In genomic region chr2:195561205-195562032, GRCh38 we compare ENCODE assay signal across 8 cellular contexts.
DNase-seq lines count a peak whose midpoint lies in the region; ATAC-seq lines count a peak whose summit lies in the region.

No MANE protein-coding gene starts in this region.

- peaks cover 0 to 9% (median 0%) of the 10 kb centered on the region in 3 donors for H3K36me3 Mint-ChIP-seq in immature natural killer cell

- H3K27me3 Mint-ChIP-seq in immature natural killer cell (ENCODE audit: low read depth in 3 of 3), result peaks cover 0 to 5% (median 1%) of the 10 kb centered on the region in 3 donors

- peaks cover 54 to 60% of the 10 kb centered on the region in 2 donors for H3K4me1 Mint-ChIP-seq in immature natural killer cell

- ATAC-seq in GM18867 (IDR thresholded peaks at IDR 0.05; ENCODE audit: unreplicated experiment), result peak; percentile 41
- peak; percentile 45 for ATAC-seq in HG03045 (IDR thresholded peaks at IDR 0.05; ENCODE audit: unreplicated experiment)

- H3K27ac Mint-ChIP-seq in immature natural killer cell, result peak overlapping the region; percentile 49 to 96 (median 83)

- H3K4me3 Mint-ChIP-seq in immature natural killer cell, result peak overlapping the region; percentile 48 to 89 (median 51)

- DNase-seq in A172 (ENCODE audit: low spot score), result peak; percentile 76
- peak; percentile 21 for DNase-seq in RPMI8226
- no peak for DNase-seq in immature natural killer cell
- no peak for DNase-seq in cerebellum (ENCODE audit: low spot score)
- DNase-seq in stimulated activated CD4-positive, alpha-beta T cell treated with anti-CD3 and anti-CD28 coated beads, Interleukin-2, amount 100 ng/mL, for 24 hours, result no peak
- no peak for DNase-seq in activated CD4-positive, alpha-beta T cell treated with anti-CD3 and anti-CD28 coated beads, Interleukin-2, amount 50 U/mL, for 48 hours

- no peaks in the 10 kb centered on the region for H3K9me3 Mint-ChIP-seq in immature natural killer cell

Comparison
In these comparisons a context has a peak if more than half of its experiments do, and no peak if none do; other contexts are left out.
1. DNase-seq: peak in A172 (single experiment) and RPMI8226 (single experiment); none in immature natural killer cell (0 of 3), cerebellum (single experiment), stimulated activated CD4-positive, alpha-beta T cell treated with anti-CD3 and anti-CD28 coated beads, Interleukin-2, amount 100 ng/mL, for 24 hours (0 of 2) and activated CD4-positive, alpha-beta T cell treated with anti-CD3 and anti-CD28 coated beads, Interleukin-2, amount 50 U/mL, for 48 hours (0 of 2).